Comparison of ENCODE assay signal across 8 cellular contexts in the genomic region with DNA sequence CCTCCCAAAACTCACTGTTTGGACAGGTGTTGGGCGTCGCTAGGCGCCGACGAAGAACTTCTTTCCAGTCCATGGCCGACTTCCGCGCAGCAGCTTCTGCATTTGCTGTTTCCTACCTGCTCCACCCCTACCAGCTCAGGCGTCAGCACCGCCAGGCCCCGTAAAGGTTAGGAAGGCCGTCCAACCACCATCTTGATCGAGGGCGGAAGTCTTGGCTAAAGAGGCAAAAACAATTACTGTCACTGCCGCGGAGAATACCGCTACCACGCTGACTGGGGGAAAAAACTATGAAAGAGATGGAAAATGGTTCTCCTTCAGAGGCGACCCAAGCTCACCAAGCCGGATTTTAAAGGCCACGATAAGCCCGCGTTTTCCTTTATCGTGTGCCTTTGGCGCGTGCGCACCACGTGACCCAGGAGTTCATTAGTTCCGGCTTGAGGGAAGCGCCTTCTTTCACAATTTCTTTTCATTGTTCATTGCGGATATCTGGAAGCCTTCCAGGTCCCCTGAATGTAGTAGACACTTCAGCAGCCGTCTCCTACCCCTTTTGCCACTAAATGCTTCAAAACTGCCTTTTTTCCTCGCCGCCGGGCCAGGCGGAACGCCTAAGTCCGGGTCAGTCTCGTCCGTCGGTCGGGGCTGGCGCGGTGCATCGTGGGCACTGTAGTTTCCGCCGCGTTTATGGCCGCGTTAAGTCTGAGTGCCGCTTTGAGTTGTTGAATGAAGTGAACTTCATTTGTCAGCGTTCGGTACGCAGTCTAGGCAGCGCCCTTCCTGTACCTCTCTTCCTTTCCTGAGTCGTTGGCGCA. TPM values are rescaled to one million over a fixed set of nuclear protein-coding genes. Genes with fewer than 3 reads are reported as not detected.
DNase-seq lines count a peak whose midpoint lies in the region; ATAC-seq, FAIRE-seq and TF ChIP-seq lines count a peak whose summit lies in the region.

A gene (minus strand): TSS at position 104 of the 809 bp plus-strand sequence. CDS start 31 bp downstream, at position 73.
A gene (plus strand): TSS at position 666 of the 809 bp plus-strand sequence. CDS start 694 bp downstream, outside the sequence.

- peak; percentile 90 for FAIRE-seq in H54 (lab: Jason Lieb, UNC)

- H3K79me2 ChIP-seq in Loucy (ENCODE audit: insufficient read depth, low read length): peaks cover 74% of the 10 kb centered on the region

- H3K36me3 ChIP-seq in Loucy (ENCODE audit: insufficient read depth, low read length): no peaks in the 10 kb centered on the region

- DNase-seq in EL (peak; percentile 94), H54 (ENCODE audit: insufficient read length, low spot score) (peak; percentile 68), fibroblast of pulmonary artery (ENCODE audit: low read depth) (peak; percentile 95)
- peak; percentile 82 for DNase-seq in activated T-helper 9 cell treated with anti-CD3 and anti-CD28 coated beads, Interleukin-2, amount 50 U/mL, for 16 hours (ENCODE audit: low read depth)
- peak; percentile 87 for DNase-seq in natural killer cell treated with Interleukin-12 subunit alpha and Interleukin-12 subunit beta and Interleukin-15 and Interleukin-18, amount 100 ng/mL, for 72 hours (ENCODE audit: low spot score)
- DNase-seq in stimulated activated naive CD8-positive, alpha-beta T cell treated with anti-CD3 and anti-CD28 coated beads, Interleukin-15, Interleukin-2, amounts not matched to agents 100 U/mL and 50 U/mL, for 24 hours: peak; percentile 86

- no peaks in the 10 kb centered on the region for H3K27me3 Mint-ChIP-seq in natural killer cell treated with Interleukin-12 subunit alpha and Interleukin-12 subunit beta and Interleukin-15 and Interleukin-18, amount 100 ng/mL, for 72 hours

- no peaks in the 10 kb centered on the region for H3K9me3 Mint-ChIP-seq in natural killer cell treated with Interleukin-12 subunit alpha and Interleukin-12 subunit beta and Interleukin-15 and Interleukin-18, amount 100 ng/mL, for 72 hours

- H3K27me3 ChIP-seq in Loucy (ENCODE audit: insufficient read depth, low read length, poor library complexity, severe bottlenecking): no peaks in the 10 kb centered on the region

- peak within 1 kb of the TSS; percentile 96 for H2AFZ ChIP-seq in Loucy (ENCODE audit: low read length)

- peak within 1 kb of the TSS; percentile 93 for H3K4me3 Mint-ChIP-seq in natural killer cell treated with Interleukin-12 subunit alpha and Interleukin-12 subunit beta and Interleukin-15 and Interleukin-18, amount 100 ng/mL, for 72 hours

- H3K4me2 ChIP-seq in Loucy (ENCODE audit: low read depth, low read length, poor library complexity, severe bottlenecking): peak within 1 kb of the TSS; percentile 93

- H3K9me3 ChIP-seq in Loucy (ENCODE audit: insufficient read depth, low read depth, low read length): no peaks in the 10 kb centered on the region

- peaks cover 35% of the 10 kb centered on the region for H3K4me1 ChIP-seq in Loucy (ENCODE audit: insufficient read depth, low read length, poor library complexity, severe bottlenecking)

- H3K9me2 ChIP-seq in Loucy (replicated peaks; ENCODE audit: low read depth, low read length): no peaks in the 10 kb centered on the region

- H3K27ac Mint-ChIP-seq in natural killer cell treated with Interleukin-12 subunit alpha and Interleukin-12 subunit beta and Interleukin-15 and Interleukin-18, amount 100 ng/mL, for 72 hours: peak within 1 kb of the TSS; percentile 95 to 97

- H3K9ac ChIP-seq in Loucy (ENCODE audit: low read depth, low read length, poor library complexity, severe bottlenecking): peak within 1 kb of the TSS; percentile 89

- ATAC-seq in natural killer cell treated with Interleukin-12 subunit alpha and Interleukin-12 subunit beta and Interleukin-15 and Interleukin-18, amount 100 ng/mL, for 72 hours: peak; percentile 93
- ATAC-seq in stimulated activated naive CD8-positive, alpha-beta T cell treated with anti-CD3 and anti-CD28 coated beads, Interleukin-15, Interleukin-2, amounts not matched to agents 100 U/mL and 50 U/mL, for 24 hours: peak; percentile 90

- H3K4me1 Mint-ChIP-seq in natural killer cell treated with Interleukin-12 subunit alpha and Interleukin-12 subunit beta and Interleukin-15 and Interleukin-18, amount 100 ng/mL, for 72 hours (ENCODE audit: low read depth in 2 of 2): peaks cover 41 to 52% of the 10 kb centered on the region in 2 donors

- TF ChIP-seq CTCF in Loucy (conservative IDR thresholded peaks at IDR 0.05; ENCODE audit: low read length): no peak
- no peak for TF ChIP-seq CTCF in fibroblast of pulmonary artery (IDR thresholded peaks at IDR 0.05; ENCODE audit: low read length, missing control alignments)

- TF ChIP-seq POLR2A in H54 (IDR thresholded peaks at IDR 0.05; ENCODE audit: low read depth, low read length) (0 out of 2 replicates have a peak, but pooled peaks have one; percentile 21), Raji (IDR thresholded peaks at IDR 0.05; ENCODE audit: insufficient read depth, low read depth, low read length) (peak; percentile 70)

- H3K36me3 Mint-ChIP-seq in natural killer cell treated with Interleukin-12 subunit alpha and Interleukin-12 subunit beta and Interleukin-15 and Interleukin-18, amount 100 ng/mL, for 72 hours: peaks cover 25% of the 10 kb centered on the region

- H3K4me3 ChIP-seq in Loucy (ENCODE audit: low read length, poor library complexity, severe bottlenecking) (peak within 1 kb of the TSS; percentile 91), fibroblast of pulmonary artery (replicated peaks; ENCODE audit: low read depth, low read length) (peak within 1 kb of the TSS; percentile 96)

- H3F3A ChIP-seq in Loucy (ENCODE audit: low read depth): no peaks in the 10 kb centered on the region

- H4K20me1 ChIP-seq in Loucy (ENCODE audit: insufficient read depth, low read length, poor library complexity, severe bottlenecking): peaks cover 4% of the 10 kb centered on the region

RNA-seq across cellular contexts. Expression of the first gene that starts in this region (rescaled TPM):
- 10 to 100 TPM; 64.3 to 91.5 TPM for total RNA-seq in natural killer cell treated with Interleukin-12 subunit alpha and Interleukin-12 subunit beta and Interleukin-15 and Interleukin-18, amount 100 ng/mL, for 72 hours

RNA-seq across cellular contexts. Expression of the second gene that starts in this region (rescaled TPM):
- total RNA-seq in natural killer cell treated with Interleukin-12 subunit alpha and Interleukin-12 subunit beta and Interleukin-15 and Interleukin-18, amount 100 ng/mL, for 72 hours: 10 to 100 TPM; 45.0 to 60.4 TPM

Comparison
In these comparisons a context has a peak if more than half of its experiments do, and no peak if none do; other contexts are left out.
1. Peak in every context shown above with its lines: DNase-seq, ATAC-seq and H3K4me3 ChIP-seq.